In genomic region chr16:75244844-75245758, GRCh38 we compare ENCODE assay signal across 7 cellular contexts. TPM values are rescaled to one million over a fixed set of nuclear protein-coding genes. Genes with fewer than 3 reads are reported as not detected.
DNase-seq lines count a peak whose midpoint lies in the region; ATAC-seq, FAIRE-seq and TF ChIP-seq lines count a peak whose summit lies in the region.

No MANE protein-coding gene starts in this region.

- H3K9ac ChIP-seq in NT2/D1 (ENCODE audit: insufficient read length, low read depth) (peak overlapping the region; percentile 71), endothelial cell of umbilical vein (replicated peaks; ENCODE audit: extremely low read depth, insufficient read depth, low read length) (peak overlapping the region; percentile 87)

- TSS peak; percentile 36 for BruUV-seq in endothelial cell of umbilical vein (replicated peaks; lab: Mats Ljungman, UMichigan)

- dilution Hi-C loops in endothelial cell of umbilical vein (cut with MboI; ENCODE audit: extremely low pct_ligation_motif_present, low sequenced_read_pairs) = no loop called here

- H3K36me3 ChIP-seq in NT2/D1 (ENCODE audit: insufficient read depth, insufficient read length, low read length) (peaks cover 84% of the 10 kb centered on the region), endothelial cell of umbilical vein (ENCODE audit: control insufficient read depth in 2 of 2, extremely low read depth in 1 of 2, insufficient read depth in 2 of 2, low read length in 2 of 2) (peaks cover 0 to 30% of the 10 kb centered on the region in 2 experiments), urinary bladder (ENCODE audit: insufficient read depth) (no peaks in the 10 kb centered on the region)

- POLR2A ChIA-PET in endothelial cell of umbilical vein (lab: Charles Lee) = interaction anchor here (0.8 to 2.1 kb wide), 7 partner anchors 9 to 189 kb away, joined by 3 to 14 read pairs (median 7); partner anchors contain the start of gene CFDP1

- FAIRE-seq in endothelial cell of umbilical vein (lab: Jason Lieb, UNC) = peak; percentile 92

- intact Hi-C loops in endothelial cell of umbilical vein (cut with micrococcal nuclease) = loop anchor here (1.0 to 2.0 kb wide), 9 partner anchors 8 to 158 kb away; no protein-coding TSS in a partner anchor

- H3K4me1 ChIP-seq in NT2/D1 (ENCODE audit: insufficient read depth, insufficient read length) = peaks cover 59% of the 10 kb centered on the region
- peaks cover 66% of the 10 kb centered on the region for H3K4me1 ChIP-seq in endothelial cell of umbilical vein (ENCODE audit: control insufficient read depth, extremely low read depth, insufficient read depth, low read length)
- peaks cover 2% of the 10 kb centered on the region for H3K4me1 ChIP-seq in urinary bladder (ENCODE audit: insufficient read depth)

- peak overlapping the region; percentile 92 for H3K27ac ChIP-seq in endothelial cell of umbilical vein (ENCODE audit: insufficient read depth, low read depth, low read length)
- peak overlapping the region; percentile 94 for H3K27ac ChIP-seq in urinary bladder (ENCODE audit: low read depth)

- H3K9me1 ChIP-seq in endothelial cell of umbilical vein (replicated peaks; ENCODE audit: control insufficient read depth, extremely low read depth, insufficient read depth, low read length) = no peaks in the 10 kb centered on the region

- peak overlapping the region; percentile 54 for H3K4me2 ChIP-seq in endothelial cell of umbilical vein (ENCODE audit: insufficient read depth, low read length)

- CTCF ChIA-PET in endothelial cell of umbilical vein (lab: Charles Lee) = interaction anchor here (0.7 to 3.0 kb wide), 17 partner anchors 9 to 157 kb away, joined by 3 to 32 read pairs (median 5); no protein-coding TSS in a partner anchor

- ATAC-seq in GM21447 (IDR thresholded peaks at IDR 0.05; ENCODE audit: unreplicated experiment) = peak; percentile 40
- no peak for ATAC-seq in activated CD4-positive, CD25-positive, alpha-beta regulatory T cell treated with anti-CD3 and anti-CD28 coated beads, Interleukin-2, amount 50 U/mL, for 24 hours

- TF ChIP-seq POLR2A in endothelial cell of umbilical vein (IDR thresholded peaks at IDR 0.05; ENCODE audit: low read depth, low read length) = peak; percentile 74

- DNase-seq in NT2/D1 (ENCODE audit: low read depth, low spot score) (peak; percentile 79), endothelial cell of umbilical vein (ENCODE audit: low read depth, low spot score) (peak; percentile 94), mesenteric fat pad (ENCODE audit: low spot score) (peak; percentile 93), SKM-1 treated with dmso at 0.1 percent for 144 hours (lab: John Stamatoyannopoulos, UW; ENCODE audit: unreplicated experiment) (no peak)

- no peak for TF ChIP-seq CTCF in endothelial cell of umbilical vein (IDR thresholded peaks at IDR 0.05; ENCODE audit: extremely low read depth in 1 of 2, insufficient read depth in 1 of 2, low read depth in 1 of 2, low read length in 2 of 2)

- no peak overlapping the region for H3K4me3 ChIP-seq in NT2/D1 (ENCODE audit: insufficient read length, low read depth)
- H3K4me3 ChIP-seq in endothelial cell of umbilical vein (replicated peaks in 1 of 3; ENCODE audit: insufficient read depth in 1 of 3, low read depth in 1 of 3, low read length in 3 of 3) = peak overlapping the region in 1 of 3 experiments; percentile 5
- H3K4me3 ChIP-seq in urinary bladder (ENCODE audit: low read depth, low read length) = no peak overlapping the region

- no peak overlapping the region for H2AFZ ChIP-seq in endothelial cell of umbilical vein (ENCODE audit: low read depth, low read length)

- H3K27me3 ChIP-seq in NT2/D1 (ENCODE audit: insufficient read depth, insufficient read length) (no peaks in the 10 kb centered on the region), endothelial cell of umbilical vein (ENCODE audit: control insufficient read depth in 2 of 2, insufficient read depth in 2 of 2, low read length in 2 of 2) (no peaks in the 10 kb centered on the region)

- H3K79me2 ChIP-seq in endothelial cell of umbilical vein (ENCODE audit: control insufficient read depth, insufficient read depth, low read length) = peaks cover 96% of the 10 kb centered on the region

- no peaks in the 10 kb centered on the region for H4K20me1 ChIP-seq in endothelial cell of umbilical vein (replicated peaks; ENCODE audit: control insufficient read depth, extremely low read depth, insufficient read depth, low read length)

- no peaks in the 10 kb centered on the region for H3K9me3 ChIP-seq in NT2/D1 (ENCODE audit: insufficient read depth, low read length)
- no peaks in the 10 kb centered on the region for H3K9me3 ChIP-seq in endothelial cell of umbilical vein (replicated peaks; ENCODE audit: control insufficient read depth, insufficient read depth, low read length)

- 18% methylated on average over 25 of the region's 25 CpGs for WGBS in urinary bladder

TF ChIP-seq in endothelial cell of umbilical vein, 7 proteins besides CTCF, POLR2A, EP300 and RAD21:
- TF ChIP-seq POLR2AphosphoS5 (IDR thresholded peaks at IDR 0.05; ENCODE audit: insufficient read depth, low read depth, low read length) (peak; percentile 93), FOS (IDR thresholded peaks at IDR 0.05; ENCODE audit: borderline replicate concordance, insufficient read depth, low read length) (peak; percentile 83), JUN (IDR thresholded peaks at IDR 0.05; ENCODE audit: borderline replicate concordance, insufficient read depth, insufficient read length, low read depth) (peak; percentile 90), MYC (IDR thresholded peaks at IDR 0.05; ENCODE audit: low read depth, low read length) (peak; percentile 43), GATA2 (IDR thresholded peaks at IDR 0.05; ENCODE audit: insufficient read depth, insufficient read length, low read depth, low read length) (peak; percentile 70), EZH2 (IDR thresholded peaks at IDR 0.05; ENCODE audit: borderline replicate concordance, low read depth, low read length, severe bottlenecking) (no peak), MAX (IDR thresholded peaks at IDR 0.05; ENCODE audit: insufficient read depth, insufficient read length) (peak; percentile 77)

RNA-seq across cellular contexts. Expression of gene BCAR1, which starts 6.3 kb away (rescaled TPM):
- 237 and 267 TPM in 2 replicates for total RNA-seq in endothelial cell of umbilical vein
- 171 and 198 TPM in 2 replicates for polyA plus RNA-seq in endothelial cell of umbilical vein
- polyA plus RNA-seq in endothelial cell of umbilical vein (2011; cell fraction: cytosol; rRNA removed) = 110 and 135 TPM in 2 replicates
- polyA plus RNA-seq in endothelial cell of umbilical vein (2011; cell fraction: nucleus; rRNA removed) = 257 and 307 TPM in 2 replicates
- polyA plus RNA-seq in endothelial cell of umbilical vein (2012) = 194 and 202 TPM in 2 replicates
- 91.9 and 139 TPM in 2 replicates for polyA minus RNA-seq in endothelial cell of umbilical vein
- polyA minus RNA-seq in endothelial cell of umbilical vein (2011; cell fraction: cytosol; rRNA and poly(A)+ RNA removed) = 24.9 TPM
- polyA minus RNA-seq in endothelial cell of umbilical vein (2011; cell fraction: nucleus; rRNA and poly(A)+ RNA removed) = 131 and 267 TPM in 2 replicates
- total RNA-seq in mesenteric fat pad = 86.5 TPM
- total RNA-seq in urinary bladder = 24.0 TPM
- 40.4 TPM for polyA plus RNA-seq in urinary bladder

RNA-seq across cellular contexts. Expression of gene CTRB1, which starts 26.3 kb away (rescaled TPM):
- total RNA-seq in endothelial cell of umbilical vein (not detected in 2 replicates), mesenteric fat pad (4.8 TPM), urinary bladder (not detected)
- polyA plus RNA-seq in endothelial cell of umbilical vein (not detected in 2 replicates), urinary bladder (1.6 TPM)
- not detected in 2 replicates for polyA plus RNA-seq in endothelial cell of umbilical vein (2011; cell fraction: cytosol; rRNA removed)
- polyA plus RNA-seq in endothelial cell of umbilical vein (2011; cell fraction: nucleus; rRNA removed) = not detected in 2 replicates
- 0.41 TPM in 1 of 2 replicates, not detected in the other for polyA plus RNA-seq in endothelial cell of umbilical vein (2012)
- not detected in 2 replicates for polyA minus RNA-seq in endothelial cell of umbilical vein
- not detected for polyA minus RNA-seq in endothelial cell of umbilical vein (2011; cell fraction: cytosol; rRNA and poly(A)+ RNA removed)
- not detected in 2 replicates for polyA minus RNA-seq in endothelial cell of umbilical vein (2011; cell fraction: nucleus; rRNA and poly(A)+ RNA removed)

RNA-seq across cellular contexts. Expression of gene CTRB2, which starts 38.1 kb away (rescaled TPM):
- total RNA-seq in endothelial cell of umbilical vein (not detected in 2 replicates), mesenteric fat pad (4.1 TPM), urinary bladder (not detected)
- polyA plus RNA-seq in endothelial cell of umbilical vein (not detected in 2 replicates), urinary bladder (2.6 TPM)
- polyA plus RNA-seq in endothelial cell of umbilical vein (2011; cell fraction: cytosol; rRNA removed) = not detected in 2 replicates
- polyA plus RNA-seq in endothelial cell of umbilical vein (2011; cell fraction: nucleus; rRNA removed) = not detected in 2 replicates
- 0.15 and 0.16 TPM in 2 replicates for polyA plus RNA-seq in endothelial cell of umbilical vein (2012)
- polyA minus RNA-seq in endothelial cell of umbilical vein = not detected in 2 replicates
- polyA minus RNA-seq in endothelial cell of umbilical vein (2011; cell fraction: cytosol; rRNA and poly(A)+ RNA removed) = not detected
- not detected in 2 replicates for polyA minus RNA-seq in endothelial cell of umbilical vein (2011; cell fraction: nucleus; rRNA and poly(A)+ RNA removed)
